Comparison of ENCODE assay signal across 23 cellular contexts in the genomic region with DNA sequence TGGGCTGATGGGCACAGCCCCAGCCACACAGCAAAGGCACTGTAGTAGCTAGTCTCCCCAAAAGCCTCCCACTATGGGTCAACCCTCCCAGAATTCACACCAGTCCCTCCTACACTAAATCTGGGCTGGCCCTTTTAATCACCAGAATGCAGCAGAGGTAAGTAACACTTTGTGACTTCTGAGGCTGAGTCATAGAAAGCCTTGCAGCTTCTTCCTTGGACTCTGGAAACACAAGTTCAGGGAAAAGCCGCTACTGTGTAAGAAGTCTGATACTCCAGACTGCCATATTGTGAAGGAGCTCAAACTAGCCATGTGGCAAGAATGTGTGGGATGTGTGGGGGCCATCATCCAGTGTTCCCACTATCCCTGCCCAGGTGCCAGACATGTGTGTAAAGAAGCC. TPM values are rescaled to one million over a fixed set of nuclear protein-coding genes. Genes with fewer than 3 reads are reported as not detected.
DNase-seq lines count a peak whose midpoint lies in the region; TF ChIP-seq lines count a peak whose summit lies in the region.
"Had no signal": no experiment of that assay in that cellular context is flagged by ENCODE, and none has a peak within 500 bp of the region (broad histone marks: within the 10 kb centered on the region; RNA-seq: fewer than 3 reads in every experiment).

No MANE protein-coding gene starts in this region.

- H2AFZ ChIP-seq in GM23248 (no peak overlapping the region), PC-9 (no peak overlapping the region)

- H3K4me1 ChIP-seq in GM23248 (ENCODE audit: insufficient read depth) (no peaks in the 10 kb centered on the region), PC-9 (replicated peaks; ENCODE audit: insufficient read depth) (peaks cover 11% of the 10 kb centered on the region)
- H3K4me1 ChIP-seq: sigmoid colon had no signal

- H3K4me3 ChIP-seq in GM23248 (no peak overlapping the region), PC-9 (no peak overlapping the region), epithelial cell of proximal tubule (ENCODE audit: low read depth, low read length) (no peak overlapping the region)
- H3K4me3 ChIP-seq: ascending aorta, sigmoid colon had no signal

- H3K27me3 Mint-ChIP-seq in T-helper 2 cell treated with Interferon-gamma antibody and Interleukin-4, amounts not matched to agents 5 μg/mL and 100 μg/mL, for 36 hours (ENCODE audit: low read depth), result peaks cover 12% of the 10 kb centered on the region
- peaks cover 8% of the 10 kb centered on the region for H3K27me3 Mint-ChIP-seq in activated CD4-positive, alpha-beta memory T cell treated with anti-CD3 and anti-CD28 coated beads, Interleukin-2, amount 10 ng/mL, durations not matched to agents 7 days and 5 days

- H3K9ac ChIP-seq in GM23248, result no peak overlapping the region

- H3K9me3 Mint-ChIP-seq in T-helper 2 cell treated with Interferon-gamma antibody and Interleukin-4, amounts not matched to agents 5 μg/mL and 100 μg/mL, for 36 hours, result no peaks in the 10 kb centered on the region
- no peaks in the 10 kb centered on the region for H3K9me3 Mint-ChIP-seq in activated CD4-positive, alpha-beta memory T cell treated with anti-CD3 and anti-CD28 coated beads, Interleukin-2, amount 10 ng/mL, durations not matched to agents 7 days and 5 days
- H3K9me3 Mint-ChIP-seq: activated B cell treated with CpG ODN at 0.5 μM for 24 hours; activated naive CD4-positive, alpha-beta T cell treated with anti-CD3 and anti-CD28 coated beads, Interleukin-2, amount 50 U/mL, for 72 hours; activated T-helper 17 cell treated with anti-CD3 and anti-CD28 coated beads, Interleukin-2, amount 50 U/mL, for 72 hours; type B pancreatic cell had no signal

- H3K36me3 ChIP-seq in GM23248 (ENCODE audit: low read depth) (no peaks in the 10 kb centered on the region), PC-9 (ENCODE audit: low read depth) (no peaks in the 10 kb centered on the region)
- H3K36me3 ChIP-seq: ascending aorta, sigmoid colon had no signal

- no peaks in the 10 kb centered on the region for H4K20me1 ChIP-seq in GM23248 (ENCODE audit: insufficient read depth)
- no peaks in the 10 kb centered on the region for H4K20me1 ChIP-seq in PC-9 (ENCODE audit: insufficient read depth)

- DNase-seq in GM23248 (peak; percentile 62), PC-9 (peak; percentile 24 to 74), epithelial cell of proximal tubule (ENCODE audit: low read depth) (peak; percentile 13), kidney tubule cell (ENCODE audit: low spot score) (peak; percentile 61), T-helper 2 cell (no peak), cerebellar cortex (ENCODE audit: low spot score) (no peak)
- DNase-seq in T-helper 2 cell treated with Interferon-gamma antibody and Interleukin-4, amounts not matched to agents 5 μg/mL and 100 μg/mL, for 36 hours (ENCODE audit: low spot score), result no peak
- DNase-seq in activated CD4-positive, alpha-beta memory T cell treated with anti-CD3 and anti-CD28 coated beads, Interleukin-2, amount 10 ng/mL, durations not matched to agents 7 days and 5 days, result no peak
- DNase-seq: activated B cell treated with CpG ODN at 0.5 μM for 24 hours; activated CD4-positive, alpha-beta T cell treated with anti-CD3 and anti-CD28 coated beads, Interleukin-2, amount 50 U/mL, for 4 hours; activated CD8-positive, alpha-beta memory T cell treated with anti-CD3 and anti-CD28 coated beads, Interleukin-2, amount 50 U/mL, for 48 hours; CD4-positive, CD25-positive, alpha-beta regulatory T cell; erythroblast; glutamatergic neuron; KG1; NCI-H187 treated with DMSO at 0.1 percent for 48 hours; sigmoid colon; stimulated activated CD8-positive, alpha-beta memory T cell treated with anti-CD3 and anti-CD28 coated beads, Interleukin-4, amount 100 ng/mL, for 48 hours had no signal

- H3K79me2 ChIP-seq in GM23248 (ENCODE audit: insufficient read depth) (no peaks in the 10 kb centered on the region), PC-9 (ENCODE audit: low read depth) (no peaks in the 10 kb centered on the region)

- intact Hi-C loops in PC-9 (cut with micrococcal nuclease; ENCODE audit: unreplicated experiment), result loop anchor here (5.0 kb wide), 1 partner anchor 46 kb away; no protein-coding TSS in a partner anchor

- in situ Hi-C loops in GM23248 (cut with MboI), result no loop called here

- no peaks in the 10 kb centered on the region for H3F3A ChIP-seq in GM23248 (ENCODE audit: insufficient read depth)
- H3F3A ChIP-seq in PC-9 (ENCODE audit: insufficient read depth, low read depth), result no peaks in the 10 kb centered on the region

- no peak overlapping the region for H3K27ac Mint-ChIP-seq in T-helper 2 cell treated with Interferon-gamma antibody and Interleukin-4, amounts not matched to agents 5 μg/mL and 100 μg/mL, for 36 hours
- no peak overlapping the region for H3K27ac Mint-ChIP-seq in activated CD4-positive, alpha-beta memory T cell treated with anti-CD3 and anti-CD28 coated beads, Interleukin-2, amount 10 ng/mL, durations not matched to agents 7 days and 5 days
- H3K27ac Mint-ChIP-seq: activated B cell treated with CpG ODN at 0.5 μM for 24 hours; activated naive CD4-positive, alpha-beta T cell treated with anti-CD3 and anti-CD28 coated beads, Interleukin-2, amount 50 U/mL, for 72 hours; activated T-helper 17 cell treated with anti-CD3 and anti-CD28 coated beads, Interleukin-2, amount 50 U/mL, for 72 hours; CD4-positive, CD25-positive, alpha-beta regulatory T cell; progenitor cell of endocrine pancreas; type B pancreatic cell had no signal

- H3K9me2 ChIP-seq in GM23248 (ENCODE audit: insufficient read depth) (no peaks in the 10 kb centered on the region), PC-9 (ENCODE audit: insufficient read depth) (no peaks in the 10 kb centered on the region)

- H3K4me2 ChIP-seq in GM23248 (ENCODE audit: unreplicated experiment) (no peak overlapping the region), PC-9 (no peak overlapping the region)

- CTCF ChIA-PET in PC-9 (lab: Charles Lee), result interaction anchor here (0.5 kb wide), 1 partner anchor 18 kb away, joined by 11 read pairs; no protein-coding TSS in a partner anchor
- CTCF ChIA-PET in activated CD4-positive, alpha-beta memory T cell treated with anti-CD3 and anti-CD28 coated beads, Interleukin-2, amount 10 ng/mL, durations not matched to agents 7 days and 5 days (lab: Charles Lee), result no interaction called here

- H3K4me1 Mint-ChIP-seq in T-helper 2 cell treated with Interferon-gamma antibody and Interleukin-4, amounts not matched to agents 5 μg/mL and 100 μg/mL, for 36 hours (ENCODE audit: low read depth), result no peaks in the 10 kb centered on the region
- H3K4me1 Mint-ChIP-seq in activated CD4-positive, alpha-beta memory T cell treated with anti-CD3 and anti-CD28 coated beads, Interleukin-2, amount 10 ng/mL, durations not matched to agents 7 days and 5 days, result no peaks in the 10 kb centered on the region
- H3K4me1 Mint-ChIP-seq: activated B cell treated with CpG ODN at 0.5 μM for 24 hours; activated T-helper 17 cell treated with anti-CD3 and anti-CD28 coated beads, Interleukin-2, amount 50 U/mL, for 72 hours had no signal

- POLR2A ChIA-PET in PC-9 (lab: Charles Lee; ENCODE audit: unreplicated experiment), result interaction anchor here (0.7 kb wide), 1 partner anchor 16 kb away, joined by 4 read pairs; no protein-coding TSS in a partner anchor
- POLR2A ChIA-PET in activated CD4-positive, alpha-beta memory T cell treated with anti-CD3 and anti-CD28 coated beads, Interleukin-2, amount 10 ng/mL, durations not matched to agents 7 days and 5 days (lab: Charles Lee), result no interaction called here

- 91 to 100% methylated on average over 1 of the region's 1 CpG for WGBS in GM23248 (ENCODE audit: low coverage in 1 of 2, low lambda C conversion rate in 2 of 2, missing lambda C conversion rate in 2 of 2), 2 experiments

- H3K27me3 ChIP-seq in GM23248 (replicated peaks; ENCODE audit: insufficient read depth) (0 out of 2 replicates have a peak, but pooled peaks cover 4% of the 10 kb centered on the region), PC-9 (ENCODE audit: insufficient read depth, low read depth) (no peaks in the 10 kb centered on the region)
- H3K27me3 ChIP-seq: ascending aorta had no signal

- no TSS peak for BruUV-seq in PC-9 (replicated peaks; lab: Mats Ljungman, UMichigan)

- H3K4me3 Mint-ChIP-seq in T-helper 2 cell treated with Interferon-gamma antibody and Interleukin-4, amounts not matched to agents 5 μg/mL and 100 μg/mL, for 36 hours, result no peak overlapping the region
- H3K4me3 Mint-ChIP-seq in activated CD4-positive, alpha-beta memory T cell treated with anti-CD3 and anti-CD28 coated beads, Interleukin-2, amount 10 ng/mL, durations not matched to agents 7 days and 5 days, result no peak overlapping the region
- H3K4me3 Mint-ChIP-seq: activated B cell treated with CpG ODN at 0.5 μM for 24 hours; activated T-helper 17 cell treated with anti-CD3 and anti-CD28 coated beads, Interleukin-2, amount 50 U/mL, for 72 hours; CD4-positive, CD25-positive, alpha-beta regulatory T cell; type B pancreatic cell had no signal

- TF ChIP-seq CTCF in PC-9 (conservative IDR thresholded peaks at IDR 0.05) (no peak), epithelial cell of proximal tubule (conservative IDR thresholded peaks at IDR 0.05; ENCODE audit: low read depth, low read length) (no peak)

- H3K9me3 ChIP-seq in GM23248 (ENCODE audit: low read depth) (no peaks in the 10 kb centered on the region), PC-9 (ENCODE audit: insufficient read depth, low read depth) (no peaks in the 10 kb centered on the region)
- H3K9me3 ChIP-seq: ascending aorta, sigmoid colon had no signal

- no peaks in the 10 kb centered on the region for H3K36me3 Mint-ChIP-seq in T-helper 2 cell treated with Interferon-gamma antibody and Interleukin-4, amounts not matched to agents 5 μg/mL and 100 μg/mL, for 36 hours (ENCODE audit: low read depth)
- no peaks in the 10 kb centered on the region for H3K36me3 Mint-ChIP-seq in activated CD4-positive, alpha-beta memory T cell treated with anti-CD3 and anti-CD28 coated beads, Interleukin-2, amount 10 ng/mL, durations not matched to agents 7 days and 5 days (ENCODE audit: low read depth)
- H3K36me3 Mint-ChIP-seq: activated naive CD4-positive, alpha-beta T cell treated with anti-CD3 and anti-CD28 coated beads, Interleukin-2, amount 50 U/mL, for 72 hours; CD4-positive, CD25-positive, alpha-beta regulatory T cell; type B pancreatic cell had no signal

- H3K27ac ChIP-seq in GM23248 (no peak overlapping the region), PC-9 (no peak overlapping the region)
- H3K27ac ChIP-seq: ascending aorta, sigmoid colon had no signal

RNA-seq across cellular contexts. Expression of a gene that starts 19.0 kb away (rescaled TPM):
- total RNA-seq in GM23248 (2014; rRNA removed; shearing (Covaris generic)), result 0.63 TPM in 1 of 2 replicates, not detected in the other
- 0.19 and 0.22 TPM in 2 replicates for polyA plus RNA-seq in GM23248 (2016; fragmentation: Nextera tagmentation; extraction: Ambion mirVana)
- total RNA-seq in PC-9 (2021), result 10.2 and 11.9 TPM in 2 replicates
- total RNA-seq in epithelial cell of proximal tubule, result 0.06 and 3.1 TPM in 2 replicates
- total RNA-seq in activated CD4-positive, alpha-beta memory T cell treated with anti-CD3 and anti-CD28 coated beads, Interleukin-2, amount 10 ng/mL, durations not matched to agents 7 days and 5 days, result not detected
- total RNA-seq: activated B cell treated with CpG ODN at 0.5 μM for 24 hours; activated naive CD4-positive, alpha-beta T cell treated with anti-CD3 and anti-CD28 coated beads, Interleukin-2, amount 50 U/mL, for 72 hours; activated T-helper 17 cell treated with anti-CD3 and anti-CD28 coated beads, Interleukin-2, amount 50 U/mL, for 72 hours; CD4-positive, CD25-positive, alpha-beta regulatory T cell had no signal
- polyA plus RNA-seq: CD4-positive, CD25-positive, alpha-beta regulatory T cell had no signal

Comparison
In these comparisons a context has a peak if more than half of its experiments do, and no peak if none do; other contexts are left out.
1. DNase-seq: peak in GM23248 (single experiment), PC-9 (2 of 2), epithelial cell of proximal tubule (single experiment) and kidney tubule cell (single experiment); none in T-helper 2 cell treated with Interferon-gamma antibody and Interleukin-4, amounts not matched to agents 5 μg/mL and 100 μg/mL, for 36 hours (single experiment), T-helper 2 cell (0 of 5), cerebellar cortex (single experiment) and activated CD4-positive, alpha-beta memory T cell treated with anti-CD3 and anti-CD28 coated beads, Interleukin-2, amount 10 ng/mL, durations not matched to agents 7 days and 5 days (single experiment).